31 cellular contexts compared by ENCODE assay signal in the genomic region with DNA sequence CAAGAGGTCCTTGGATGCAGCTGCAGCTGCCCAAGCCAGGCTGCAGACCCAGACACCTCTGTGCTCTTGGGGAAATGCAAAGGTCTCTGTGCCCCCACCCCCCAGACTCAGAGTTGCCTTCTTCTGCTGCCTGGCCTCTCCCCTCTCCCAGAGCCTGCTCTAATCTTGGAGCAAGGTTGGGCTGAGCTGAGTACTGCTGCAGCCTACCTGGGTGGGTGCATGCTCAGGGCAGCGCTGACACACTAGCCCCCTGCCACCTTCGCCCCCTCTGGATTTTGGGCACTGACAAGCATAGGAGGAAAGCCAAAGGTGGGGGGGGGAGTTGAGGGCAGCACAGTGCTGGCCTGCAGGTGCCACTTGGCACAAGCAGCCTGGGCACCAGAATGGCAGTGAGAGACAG. TPM values are rescaled to one million over a fixed set of nuclear protein-coding genes. Genes with fewer than 3 reads are reported as not detected.
"Had no signal": no experiment of that assay in that cellular context is flagged by ENCODE, and none has a peak within 500 bp of the region (broad histone marks: within the 10 kb centered on the region; RNA-seq: fewer than 3 reads in every experiment).

No MANE protein-coding gene starts in this region.

- H3K27me3 ChIP-seq: neural progenitor cell, ovary, right lobe of liver, stomach, thyroid gland, tibial nerve, upper lobe of left lung, uterus had no signal

- H3K4me3 ChIP-seq: neural progenitor cell, ovary, psoas muscle, right lobe of liver, skin epidermis, smooth muscle cell, stomach, thoracic aorta, thyroid gland, tibial nerve, upper lobe of left lung, uterus had no signal

- H3K27ac ChIP-seq: neural progenitor cell, ovary, parathyroid adenoma, psoas muscle, right lobe of liver, skin epidermis, stomach, thoracic aorta, thyroid gland, tibial nerve, upper lobe of left lung, uterus had no signal

- H3K4me1 ChIP-seq: neural progenitor cell, parathyroid adenoma, psoas muscle, right lobe of liver, stomach, thyroid gland, tibial nerve, upper lobe of left lung, uterus had no signal

- H3K9me3 ChIP-seq: ovary, psoas muscle, right lobe of liver, thoracic aorta, thyroid gland, upper lobe of left lung, uterus had no signal

- H3K36me3 ChIP-seq: neural progenitor cell, ovary, right lobe of liver, stomach, thoracic aorta, thyroid gland, tibial nerve, upper lobe of left lung, uterus had no signal

- DNase-seq: naive thymus-derived CD4-positive, alpha-beta T cell; natural killer cell; occipital lobe; psoas muscle; right cardiac atrium; stimulated activated CD4-positive, alpha-beta T cell treated with anti-CD3 and anti-CD28 coated beads, Interleukin-15, amount 100 ng/mL, for 24 hours; stimulated activated CD4-positive, alpha-beta T cell treated with anti-CD3 and anti-CD28 coated beads, Interleukin-2, amount 100 ng/mL, for 24 hours; stimulated activated CD4-positive, alpha-beta T cell treated with anti-CD3 and anti-CD28 coated beads, Interleukin-2, amount 100 ng/mL, for 48 hours; stimulated activated CD4-positive, alpha-beta T cell treated with anti-CD3 and anti-CD28 coated beads, Interleukin-4, amount 100 ng/mL, for 24 hours; stimulated activated naive B cell treated with anti-CD40 and anti-IgM and Interleukin-4, amounts not matched to agents 10 μg/mL and 1 μg/mL and 100 μg/mL, for 72 hours; stimulated activated naive CD4-positive, alpha-beta T cell treated with Interleukin-2 at 50 U/mL for 16 hours; stomach; thyroid gland; trophoblast cell; upper lobe of left lung; uterus had no signal

RNA-seq across cellular contexts. Expression of gene UBE2NL, which starts 46.4 kb away (rescaled TPM):
- total RNA-seq: naive thymus-derived CD4-positive, alpha-beta T cell; natural killer cell; occipital lobe; osteoblast; ovary; progenitor cell of endocrine pancreas; psoas muscle; renal cortical epithelial cell; right cardiac atrium; right lobe of liver; stomach; subcutaneous adipose tissue; temporal lobe; thoracic aorta; thyroid gland; tibial nerve; upper lobe of left lung; urinary bladder; uterus had no signal
- polyA plus RNA-seq: naive thymus-derived CD4-positive, alpha-beta T cell; neural cell; ovary; psoas muscle; right cardiac atrium; smooth muscle cell; stomach; urinary bladder had no signal
